Comparison of ENCODE assay signal across 1 cellular context in genomic region chr12:120131116-120131515, GRCh38.
TF ChIP-seq lines count a peak whose summit lies in the region.

No MANE protein-coding gene starts in this region.

TF ChIP-seq in GM12878, 131 proteins besides CTCF, POLR2A, EP300 and RAD21:
- TF ChIP-seq POLR2AphosphoS2 (IDR thresholded peaks at IDR 0.05; ENCODE audit: low read depth, low read length) = no peak
- TF ChIP-seq BRCA1 (IDR thresholded peaks at IDR 0.05; ENCODE audit: low read depth, low read length) = no peak
- no peak for TF ChIP-seq ELK1 (IDR thresholded peaks at IDR 0.05; ENCODE audit: low read depth, low read length)
- no peak for TF ChIP-seq IKZF2 (IDR thresholded peaks at IDR 0.05)
- no peak for TF ChIP-seq E2F8 (IDR thresholded peaks at IDR 0.05; ENCODE audit: low read depth, partially characterized antibody)
- no peak for TF ChIP-seq ASH2L (IDR thresholded peaks at IDR 0.05; ENCODE audit: borderline replicate concordance, low read depth)
- no peak for TF ChIP-seq CBX3 (IDR thresholded peaks at IDR 0.05; ENCODE audit: borderline replicate concordance, low read depth)
- TF ChIP-seq PKNOX1 (IDR thresholded peaks at IDR 0.05) = no peak
- TF ChIP-seq CHD4 (IDR thresholded peaks at IDR 0.05) = no peak
- no peak for TF ChIP-seq MEF2B (IDR thresholded peaks at IDR 0.05; ENCODE audit: partially characterized antibody, poor library complexity, severe bottlenecking)
- no peak for TF ChIP-seq BMI1 (IDR thresholded peaks at IDR 0.05; ENCODE audit: borderline replicate concordance)
- no peak for TF ChIP-seq ZZZ3 (IDR thresholded peaks at IDR 0.05; ENCODE audit: control insufficient read depth, insufficient read length, low read depth)
- TF ChIP-seq MYC (IDR thresholded peaks at IDR 0.05; ENCODE audit: insufficient read depth, insufficient read length, insufficient replicate concordance, low read length, severe bottlenecking) = no peak
- TF ChIP-seq RUNX3 (IDR thresholded peaks at IDR 0.05; ENCODE audit: low read length) = no peak
- TF ChIP-seq TAF1 (IDR thresholded peaks at IDR 0.05; ENCODE audit: borderline replicate concordance, low read depth, low read length) = no peak
- no peak for TF ChIP-seq PAX8 (IDR thresholded peaks at IDR 0.05)
- no peak for TF ChIP-seq RELB (IDR thresholded peaks at IDR 0.05; ENCODE audit: low read depth)
- TF ChIP-seq RB1 (IDR thresholded peaks at IDR 0.05; ENCODE audit: borderline replicate concordance) = no peak
TF ChIP-seq in GM12878: peak in this region for 0.
